Comparison of ENCODE assay signal across 15 cellular contexts in the genomic region with DNA sequence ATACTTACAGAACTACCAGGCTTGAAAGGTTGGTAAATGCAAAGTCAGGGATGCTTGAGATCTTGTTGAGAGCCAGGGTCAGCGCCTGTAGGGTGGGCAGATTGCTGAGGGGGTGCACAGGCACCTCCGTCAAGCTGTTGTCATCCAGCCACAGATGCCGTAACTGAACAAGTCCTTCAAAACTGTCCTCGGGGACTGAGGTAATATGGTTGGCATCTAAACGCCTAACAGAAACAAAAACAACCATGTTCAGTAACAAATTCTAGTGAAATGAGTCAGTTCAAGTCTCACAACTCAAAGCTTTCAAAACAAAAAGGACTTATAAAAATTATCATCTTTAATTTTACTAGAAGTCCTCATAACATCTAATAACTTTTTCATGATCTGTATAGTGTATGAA. TPM values are rescaled to one million over a fixed set of nuclear protein-coding genes. Genes with fewer than 3 reads are reported as not detected.
A peak's percentile ranks its signal among the peaks of the same experiment; 100 is the strongest.
DNase-seq lines count a peak whose midpoint lies in the region; ATAC-seq and TF ChIP-seq lines count a peak whose summit lies in the region.
"Had no signal": no experiment of that assay in that cellular context is flagged by ENCODE, and none has a peak within 500 bp of the region (broad histone marks: within the 10 kb centered on the region; RNA-seq: fewer than 3 reads in every experiment).

No MANE protein-coding gene starts in this region.

- TF ChIP-seq POLR2A in gastrocnemius medialis (IDR thresholded peaks at IDR 0.05) = no peak

- H3K4me2 ChIP-seq in BLaER1 = peak overlapping the region; percentile 33; the same call in 1 of the 2 replicates

- no peak for TF ChIP-seq CTCF in epithelial cell of proximal tubule (conservative IDR thresholded peaks at IDR 0.05; ENCODE audit: low read depth, low read length)
- TF ChIP-seq CTCF in gastrocnemius medialis (IDR thresholded peaks at IDR 0.05 in 4 of 5, conservative IDR thresholded peaks at IDR 0.05 in 1 of 5) = no peak

- H3K9me3 ChIP-seq in BLaER1 (no peaks in the 10 kb centered on the region), gastrocnemius medialis (no peaks in the 10 kb centered on the region)
- H3K9me3 ChIP-seq: Caco-2 had no signal

- in situ Hi-C loops in gastrocnemius medialis (cut with MboI; ENCODE audit: low sequenced_read_pairs in 4 of 4) = no loop called here

- no peak overlapping the region for H3K27ac ChIP-seq in BLaER1
- H3K27ac ChIP-seq in gastrocnemius medialis = no peak overlapping the region

- intact Hi-C loops in sciatic nerve (cut with DNase I) = no loop called here
- intact Hi-C loops in gastrocnemius medialis (cut with DNase I; ENCODE audit: low total_unique reads) = no loop called here

- H3K27me3 ChIP-seq in BLaER1 (no peaks in the 10 kb centered on the region), gastrocnemius medialis (no peaks in the 10 kb centered on the region)

- H3K36me3 ChIP-seq in BLaER1 (no peaks in the 10 kb centered on the region), gastrocnemius medialis (peaks cover 0 to 8% of the 10 kb centered on the region in 2 donors)

- H3K4me1 ChIP-seq in BLaER1 (peaks cover 32% of the 10 kb centered on the region), gastrocnemius medialis (no peaks in the 10 kb centered on the region)

- H3K9ac ChIP-seq in BLaER1 = no peak overlapping the region

- H4K20me1 ChIP-seq in BLaER1 = no peaks in the 10 kb centered on the region

- DNase-seq in NCI-H2171 (lab: John Stamatoyannopoulos, UW) = peak; percentile 90
- DNase-seq in epithelial cell of proximal tubule (ENCODE audit: low read depth) = peak; percentile 66
- peak; percentile 80 for DNase-seq in non-pigmented ciliary epithelial cell (ENCODE audit: low read depth)
- no peak for DNase-seq in sciatic nerve (ENCODE audit: low spot score)
- no peak for DNase-seq in gastrocnemius medialis
- no peak for DNase-seq in activated T-cell treated with anti-CD3 and anti-CD28 coated beads for 4 hours
- DNase-seq: Caco-2; central memory CD4-positive, alpha-beta T cell; H7; NCI-H1048; nephron progenitor cell; substantia nigra; T-helper 9 cell had no signal

- H3K4me3 ChIP-seq in BLaER1 (no peak overlapping the region), epithelial cell of proximal tubule (ENCODE audit: low read depth, low read length) (no peak overlapping the region), gastrocnemius medialis (no peak overlapping the region)

- ATAC-seq in sciatic nerve (no peak), gastrocnemius medialis (no peak), HG02759 (IDR thresholded peaks at IDR 0.05; ENCODE audit: unreplicated experiment) (no peak)

RNA-seq across cellular contexts. Expression of gene CCDC34, which starts 22.2 kb away (rescaled TPM):
- total RNA-seq in epithelial cell of proximal tubule (5.7 and 8.0 TPM in 2 replicates), sciatic nerve (7.8 TPM), gastrocnemius medialis (1 to 10 TPM in 1 of 4 donors, under 1 TPM in 3; 0.24 to 1.3 (median 0.64) TPM)

Comparison
In these comparisons a context has a peak if more than half of its experiments do, and no peak if none do; other contexts are left out.
1. DNase-seq: peak in NCI-H2171 (single experiment), epithelial cell of proximal tubule (single experiment) and non-pigmented ciliary epithelial cell (single experiment); none in sciatic nerve (single experiment), gastrocnemius medialis (0 of 2) and activated T-cell treated with anti-CD3 and anti-CD28 coated beads for 4 hours (single experiment).